Comparison of ENCODE assay signal across 1 cellular context in the genomic region with DNA sequence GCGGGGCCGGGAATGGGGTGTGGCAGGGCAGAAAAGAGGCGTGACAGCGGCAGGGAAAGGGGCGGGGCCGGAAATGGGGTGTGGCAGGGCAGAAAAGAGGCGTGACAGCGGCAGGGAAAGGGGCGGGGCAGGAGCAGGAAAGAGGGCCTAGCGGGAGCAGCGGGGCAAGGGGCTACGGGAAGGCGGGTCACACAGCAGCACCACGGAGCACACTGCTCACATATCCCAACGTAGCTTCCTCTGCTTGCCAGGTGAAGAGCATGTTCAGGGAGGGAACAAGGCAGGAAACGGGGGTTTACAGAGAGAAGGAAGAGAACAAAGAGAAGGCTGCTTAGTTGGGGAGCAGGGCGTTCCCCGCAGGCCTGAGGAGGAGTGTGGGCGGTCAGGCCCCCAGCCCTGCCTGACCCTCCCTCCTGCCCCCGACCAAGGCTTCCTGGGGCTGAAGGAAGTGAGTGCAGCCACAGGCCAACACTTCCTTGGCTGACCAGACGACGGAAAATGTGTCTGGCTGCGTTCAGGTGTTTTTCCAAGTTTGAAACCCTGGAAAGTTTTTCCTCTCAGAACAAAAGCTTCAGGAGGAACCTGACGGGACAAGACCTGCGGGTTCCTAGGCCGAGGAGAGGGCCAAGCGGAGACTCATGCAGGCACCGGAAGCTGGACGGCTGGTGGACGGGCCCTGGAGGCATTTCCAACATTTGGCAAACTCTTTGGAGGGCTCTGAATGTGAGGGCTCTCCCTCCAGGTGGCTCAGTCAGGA.
TF ChIP-seq lines count a peak whose summit lies in the region.

No MANE protein-coding gene starts in this region.

TF ChIP-seq in GM12878, 131 proteins besides CTCF, POLR2A, EP300 and RAD21:
- TF ChIP-seq, protein P1, sequence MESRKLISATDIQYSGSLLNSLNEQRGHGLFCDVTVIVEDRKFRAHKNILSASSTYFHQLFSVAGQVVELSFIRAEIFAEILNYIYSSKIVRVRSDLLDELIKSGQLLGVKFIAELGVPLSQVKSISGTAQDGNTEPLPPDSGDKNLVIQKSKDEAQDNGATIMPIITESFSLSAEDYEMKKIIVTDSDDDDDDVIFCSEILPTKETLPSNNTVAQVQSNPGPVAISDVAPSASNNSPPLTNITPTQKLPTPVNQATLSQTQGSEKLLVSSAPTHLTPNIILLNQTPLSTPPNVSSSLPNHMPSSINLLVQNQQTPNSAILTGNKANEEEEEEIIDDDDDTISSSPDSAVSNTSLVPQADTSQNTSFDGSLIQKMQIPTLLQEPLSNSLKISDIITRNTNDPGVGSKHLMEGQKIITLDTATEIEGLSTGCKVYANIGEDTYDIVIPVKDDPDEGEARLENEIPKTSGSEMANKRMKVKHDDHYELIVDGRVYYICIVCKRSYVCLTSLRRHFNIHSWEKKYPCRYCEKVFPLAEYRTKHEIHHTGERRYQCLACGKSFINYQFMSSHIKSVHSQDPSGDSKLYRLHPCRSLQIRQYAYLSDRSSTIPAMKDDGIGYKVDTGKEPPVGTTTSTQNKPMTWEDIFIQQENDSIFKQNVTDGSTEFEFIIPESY (IDR thresholded peaks at IDR 0.05) = peak; percentile 59; the same call in 1 of the 2 replicates
- TF ChIP-seq, protein P2, sequence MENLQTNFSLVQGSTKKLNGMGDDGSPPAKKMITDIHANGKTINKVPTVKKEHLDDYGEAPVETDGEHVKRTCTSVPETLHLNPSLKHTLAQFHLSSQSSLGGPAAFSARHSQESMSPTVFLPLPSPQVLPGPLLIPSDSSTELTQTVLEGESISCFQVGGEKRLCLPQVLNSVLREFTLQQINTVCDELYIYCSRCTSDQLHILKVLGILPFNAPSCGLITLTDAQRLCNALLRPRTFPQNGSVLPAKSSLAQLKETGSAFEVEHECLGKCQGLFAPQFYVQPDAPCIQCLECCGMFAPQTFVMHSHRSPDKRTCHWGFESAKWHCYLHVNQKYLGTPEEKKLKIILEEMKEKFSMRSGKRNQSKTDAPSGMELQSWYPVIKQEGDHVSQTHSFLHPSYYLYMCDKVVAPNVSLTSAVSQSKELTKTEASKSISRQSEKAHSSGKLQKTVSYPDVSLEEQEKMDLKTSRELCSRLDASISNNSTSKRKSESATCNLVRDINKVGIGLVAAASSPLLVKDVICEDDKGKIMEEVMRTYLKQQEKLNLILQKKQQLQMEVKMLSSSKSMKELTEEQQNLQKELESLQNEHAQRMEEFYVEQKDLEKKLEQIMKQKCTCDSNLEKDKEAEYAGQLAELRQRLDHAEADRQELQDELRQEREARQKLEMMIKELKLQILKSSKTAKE (IDR thresholded peaks at IDR 0.05; ENCODE audit: low read depth, poor library complexity, severe bottlenecking) = no peak
TF ChIP-seq in GM12878: peak in this region for 1.
